In the genomic region with DNA sequence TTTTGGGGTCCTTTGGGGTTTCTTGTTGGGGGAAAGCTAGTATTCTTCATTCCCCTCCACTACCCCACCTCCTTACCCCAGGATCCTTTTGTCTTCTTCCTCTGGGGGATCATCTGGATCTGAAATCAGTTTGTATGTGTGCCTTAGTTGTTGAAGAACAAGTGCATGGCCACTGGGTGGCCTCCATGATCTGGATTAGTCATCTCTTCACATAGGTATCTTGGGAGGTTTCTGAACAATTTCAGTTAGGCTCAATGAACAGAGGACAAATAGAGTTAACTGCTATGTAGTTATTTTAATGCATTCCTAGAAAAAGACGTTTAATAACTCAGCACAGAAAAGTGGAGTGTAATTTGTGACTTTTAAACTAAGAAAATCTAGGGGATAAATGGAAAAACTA, we compare ENCODE assay signal across 8 cellular contexts. TPM values are rescaled to one million over a fixed set of nuclear protein-coding genes. Genes with fewer than 3 reads are reported as not detected.
DNase-seq lines count a peak whose midpoint lies in the region; ATAC-seq and TF ChIP-seq lines count a peak whose summit lies in the region.

No MANE protein-coding gene starts in this region.

- H3K9me3 ChIP-seq in breast epithelium, result no peaks in the 10 kb centered on the region
- no peaks in the 10 kb centered on the region for H3K9me3 ChIP-seq in trophoblast cell (ENCODE audit: insufficient read depth, low read depth, low read length)
- H3K9me3 ChIP-seq in right cardiac atrium (ENCODE audit: control insufficient read depth, low read length), result no peaks in the 10 kb centered on the region

- H3K27ac ChIP-seq in breast epithelium, result no peak overlapping the region
- H3K27ac ChIP-seq in HL-60 (replicated peaks), result no peak overlapping the region
- H3K27ac ChIP-seq in trophoblast cell (ENCODE audit: low read depth, low read length), result no peak overlapping the region
- no peak overlapping the region for H3K27ac ChIP-seq in right cardiac atrium (ENCODE audit: low read length)

- H3K36me3 ChIP-seq in breast epithelium (no peaks in the 10 kb centered on the region), trophoblast cell (ENCODE audit: control insufficient read depth in 1 of 2, insufficient read depth in 2 of 2, low read length in 2 of 2) (no peaks in the 10 kb centered on the region)

- H4K91ac ChIP-seq in trophoblast cell (ENCODE audit: low read depth, low read length), result no peak overlapping the region

- H3K9ac ChIP-seq in trophoblast cell (ENCODE audit: low read length), result no peak overlapping the region

- CTCF ChIA-PET in MCF 10A (lab: Yijun Ruan, JAX), result interaction anchor here (0.6 kb wide), 2 partner anchors 25 to 29 kb away, joined by 3 read pairs; no protein-coding TSS in a partner anchor

- POLR2A ChIA-PET in MCF 10A (lab: Yijun Ruan, JAX), result no interaction called here

- no peak for TF ChIP-seq POLR2A in breast epithelium (IDR thresholded peaks at IDR 0.05)

- no peaks in the 10 kb centered on the region for H3K4me1 Mint-ChIP-seq in MCF 10A (ENCODE audit: insufficient read depth, unreplicated experiment)

- no peak overlapping the region for H3K4ac ChIP-seq in trophoblast cell (ENCODE audit: low read depth, low read length)

- peaks cover 28% of the 10 kb centered on the region for H3K27me3 Mint-ChIP-seq in MCF 10A (ENCODE audit: insufficient read depth, unreplicated experiment)

- in situ Hi-C loops in astrocyte of the cerebellum (cut with HindIII; ENCODE audit: low sequenced_read_pairs), result no loop called here

- peak; percentile 20 for TF ChIP-seq CTCF in MCF 10A (IDR thresholded peaks at IDR 0.05; ENCODE audit: unreplicated experiment)
- TF ChIP-seq CTCF in breast epithelium (IDR thresholded peaks at IDR 0.05), result no peak
- TF ChIP-seq CTCF in HL-60 (IDR thresholded peaks at IDR 0.05; ENCODE audit: insufficient read depth, low read length), result no peak
- peak; percentile 46 for TF ChIP-seq CTCF in astrocyte of the cerebellum (IDR thresholded peaks at IDR 0.05; ENCODE audit: low read depth, low read length, missing control alignments)

- no peak overlapping the region for H3K23ac ChIP-seq in trophoblast cell (ENCODE audit: low read length)

- H2BK120ac ChIP-seq in trophoblast cell (ENCODE audit: insufficient read depth, low read length, poor library complexity), result no peak overlapping the region

- no peak overlapping the region for H2AK5ac ChIP-seq in trophoblast cell (ENCODE audit: low read length)

- ATAC-seq in right cardiac atrium, result no peak
- no peak for ATAC-seq in HG03196 (IDR thresholded peaks at IDR 0.05; ENCODE audit: unreplicated experiment)

- H3K9me3 Mint-ChIP-seq in MCF 10A (ENCODE audit: unreplicated experiment), result no peaks in the 10 kb centered on the region

- H3K4me3 Mint-ChIP-seq in MCF 10A (ENCODE audit: unreplicated experiment), result no peak overlapping the region

- BruUV-seq in MCF 10A (replicated peaks; lab: Mats Ljungman, UMichigan), result no TSS peak

- H3K4me2 ChIP-seq in trophoblast cell (ENCODE audit: low read length), result no peak overlapping the region

- peak; percentile 56 for DNase-seq in MCF 10A (ENCODE audit: unreplicated experiment)
- no peak for DNase-seq in breast epithelium (ENCODE audit: low spot score in 2 of 2)
- peak; percentile 4 to 29 for DNase-seq in HL-60 (ENCODE audit: low read depth in 1 of 2, low spot score in 1 of 2)
- peak; percentile 13 for DNase-seq in astrocyte of the cerebellum (ENCODE audit: low read depth)
- peak; percentile 19 to 49 for DNase-seq in trophoblast cell
- DNase-seq in right cardiac atrium, result no peak
- no peak for DNase-seq in SKM-1 treated with dmso at 0.1 percent for 144 hours (lab: John Stamatoyannopoulos, UW; ENCODE audit: unreplicated experiment)

- H3K36me3 Mint-ChIP-seq in MCF 10A (ENCODE audit: insufficient read depth, unreplicated experiment), result no peaks in the 10 kb centered on the region

- H3K4me3 ChIP-seq in breast epithelium, result no peak overlapping the region
- no peak overlapping the region for H3K4me3 ChIP-seq in HL-60 (replicated peaks; ENCODE audit: insufficient read depth, low read length)
- no peak overlapping the region for H3K4me3 ChIP-seq in astrocyte of the cerebellum (ENCODE audit: low read depth, low read length)
- no peak overlapping the region for H3K4me3 ChIP-seq in trophoblast cell (ENCODE audit: low read depth, low read length)
- no peak overlapping the region for H3K4me3 ChIP-seq in right cardiac atrium (ENCODE audit: low read length)

- no peak overlapping the region for H3K18ac ChIP-seq in trophoblast cell (ENCODE audit: low read length)

- H4K12ac ChIP-seq in trophoblast cell (ENCODE audit: low read depth, low read length), result no peak overlapping the region

- H3K27me3 ChIP-seq in breast epithelium (no peaks in the 10 kb centered on the region), HL-60 (ENCODE audit: insufficient read depth, poor library complexity, severe bottlenecking) (no peaks in the 10 kb centered on the region), trophoblast cell (ENCODE audit: insufficient read depth, low read length) (no peaks in the 10 kb centered on the region), right cardiac atrium (ENCODE audit: control insufficient read depth, insufficient read depth) (no peaks in the 10 kb centered on the region)

- H3K79me1 ChIP-seq in trophoblast cell (ENCODE audit: low read length), result no peaks in the 10 kb centered on the region

- H2BK12ac ChIP-seq in trophoblast cell (ENCODE audit: low read length), result no peak overlapping the region

- no peak overlapping the region for H2BK5ac ChIP-seq in trophoblast cell (ENCODE audit: low read depth, low read length, poor library complexity)

- H3K4me1 ChIP-seq in breast epithelium (no peaks in the 10 kb centered on the region), trophoblast cell (ENCODE audit: control insufficient read depth in 1 of 2, insufficient read depth in 2 of 2, low read length in 2 of 2) (no peaks in the 10 kb centered on the region), right cardiac atrium (ENCODE audit: control insufficient read depth, insufficient read depth, low read length) (no peaks in the 10 kb centered on the region)

- intact Hi-C loops in MCF 10A (cut with micrococcal nuclease), result loop anchor here (1.0 kb wide), 2 partner anchors 87 to 294 kb away; no protein-coding TSS in a partner anchor
- intact Hi-C loops in breast epithelium (cut with DNase I; ENCODE audit: low total_unique reads), result no loop called here
- intact Hi-C loops in right cardiac atrium (cut with DNase I), result no loop called here

- WGBS in trophoblast cell (ENCODE audit: extremely low coverage, insufficient coverage, insufficient read length), result no CpG with 5 or more reads among the region's 1 CpG
- WGBS in right cardiac atrium, result 20% methylated on average over 1 of the region's 1 CpG

- H3K79me2 ChIP-seq in trophoblast cell (ENCODE audit: control insufficient read depth, insufficient read depth, low read length, poor library complexity), result no peaks in the 10 kb centered on the region

- no peak overlapping the region for H3K14ac ChIP-seq in trophoblast cell (ENCODE audit: low read length)

- no peak overlapping the region for H2AFZ ChIP-seq in trophoblast cell (ENCODE audit: insufficient read depth, low read length, poor library complexity)

- H3K27ac Mint-ChIP-seq in MCF 10A (ENCODE audit: low read depth, unreplicated experiment), result no peak overlapping the region

- no peak overlapping the region for H4K8ac ChIP-seq in trophoblast cell (ENCODE audit: low read depth, low read length)

RNA-seq across cellular contexts. Expression of a gene that starts 7.1 kb away (rescaled TPM):
- total RNA-seq in MCF 10A (2022), result 7.9 and 12.0 TPM in 2 replicates
- 10 to 100 TPM; 28.0 to 64.5 (median 37.4) TPM for total RNA-seq in breast epithelium
- 12.4 and 13.3 TPM in 2 replicates for polyA plus RNA-seq in trophoblast cell (2013)
- 1 to 10 TPM; 4.3 to 7.1 (median 6.2) TPM for total RNA-seq in right cardiac atrium
- polyA plus RNA-seq in right cardiac atrium, result 3.1 TPM

Comparison
In these comparisons a context has a peak if more than half of its experiments do, and no peak if none do; other contexts are left out.
1. DNase-seq: peak in MCF 10A (single experiment), HL-60 (2 of 2), astrocyte of the cerebellum (single experiment) and trophoblast cell (2 of 2); none in breast epithelium (0 of 2), right cardiac atrium (0 of 3) and SKM-1 treated with dmso at 0.1 percent for 144 hours (single experiment).
2. CTCF ChIP-seq: peak in MCF 10A (single experiment) and astrocyte of the cerebellum (single experiment); none in breast epithelium (0 of 3) and HL-60 (single experiment).